Comparison of ENCODE assay signal across 8 cellular contexts in the genomic region with DNA sequence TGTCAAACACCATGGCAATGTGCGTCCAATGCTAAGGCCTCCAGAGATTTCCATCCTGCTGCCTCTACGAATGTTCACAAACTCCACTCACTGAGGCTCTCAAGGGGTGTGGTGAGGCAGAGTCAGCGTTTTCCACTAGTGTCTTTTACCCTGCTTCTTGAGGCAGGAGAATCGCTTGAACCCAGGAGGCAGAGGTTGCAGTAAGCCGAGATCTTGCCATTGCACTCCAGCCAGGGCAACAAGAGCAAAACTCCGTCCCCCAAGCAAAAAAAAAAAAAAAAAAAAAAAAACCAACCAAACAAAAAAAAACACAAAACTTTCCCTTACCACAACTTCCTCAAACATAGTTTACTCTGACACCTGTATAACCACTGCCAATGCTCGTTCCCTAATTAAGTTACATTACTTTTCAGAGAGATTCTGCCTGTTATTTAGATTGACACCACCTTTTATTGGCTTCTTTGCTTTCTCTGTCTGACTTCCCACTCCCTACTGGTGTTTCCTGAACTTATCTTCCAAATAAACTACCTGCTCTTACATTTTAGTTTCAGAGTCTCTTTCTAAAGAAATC.
DNase-seq lines count a peak whose midpoint lies in the region; ATAC-seq and TF ChIP-seq lines count a peak whose summit lies in the region.
"Had no signal": no experiment of that assay in that cellular context is flagged by ENCODE, and none has a peak within 500 bp of the region (broad histone marks: within the 10 kb centered on the region; RNA-seq: fewer than 3 reads in every experiment).

No MANE protein-coding gene starts in this region.

- H3K4me1 Mint-ChIP-seq in naive B cell, result peaks cover 36 to 48% (median 37%) of the 10 kb centered on the region in 3 donors

- H3K36me3 Mint-ChIP-seq in naive B cell, result peaks cover 7 to 18% of the 10 kb centered on the region in 2 donors

- DNase-seq in MV-4-11 (lab: John Stamatoyannopoulos, UW) (peak; percentile 85), naive B cell (peak; percentile 71), NCI-H187 (lab: John Stamatoyannopoulos, UW) (no peak)
- DNase-seq: effector CD4-positive, alpha-beta T cell had no signal

- TF ChIP-seq POLR2A in GM18505 (IDR thresholded peaks at IDR 0.05; ENCODE audit: borderline replicate concordance, extremely low read depth, insufficient read depth, insufficient read length), result no peak

- H3K9me3 Mint-ChIP-seq in naive B cell, result no peaks in the 10 kb centered on the region

- H3K4me3 Mint-ChIP-seq in naive B cell, result peak overlapping the region; percentile 68 to 92 (median 88)

- H3K27ac Mint-ChIP-seq in naive B cell, result peak overlapping the region; percentile 78 to 96 (median 92)

- ATAC-seq in GM18505 (IDR thresholded peaks at IDR 0.05; ENCODE audit: unreplicated experiment) (peak; percentile 29), GM21526 (IDR thresholded peaks at IDR 0.05; ENCODE audit: low FRiP score, unreplicated experiment) (peak; percentile 33), naive B cell (ENCODE audit: low read depth in 2 of 2) (peak; percentile 90 to 94), GM19397 (IDR thresholded peaks at IDR 0.05; ENCODE audit: unreplicated experiment) (no peak), GM19452 (IDR thresholded peaks at IDR 0.05; ENCODE audit: unreplicated experiment) (no peak)

- H3K27me3 Mint-ChIP-seq in naive B cell, result peaks cover 0 to 5% (median 0%) of the 10 kb centered on the region in 3 donors

Comparison
In these comparisons a context has a peak if more than half of its experiments do, and no peak if none do; other contexts are left out.
1. ATAC-seq: peak in GM18505 (single experiment), GM21526 (single experiment) and naive B cell (2 of 2); none in GM19397 (single experiment) and GM19452 (single experiment).
2. DNase-seq: peak in MV-4-11 (single experiment) and naive B cell (single experiment); none in NCI-H187 (0 of 2).